33 cellular contexts compared by ENCODE assay signal in the genomic region with DNA sequence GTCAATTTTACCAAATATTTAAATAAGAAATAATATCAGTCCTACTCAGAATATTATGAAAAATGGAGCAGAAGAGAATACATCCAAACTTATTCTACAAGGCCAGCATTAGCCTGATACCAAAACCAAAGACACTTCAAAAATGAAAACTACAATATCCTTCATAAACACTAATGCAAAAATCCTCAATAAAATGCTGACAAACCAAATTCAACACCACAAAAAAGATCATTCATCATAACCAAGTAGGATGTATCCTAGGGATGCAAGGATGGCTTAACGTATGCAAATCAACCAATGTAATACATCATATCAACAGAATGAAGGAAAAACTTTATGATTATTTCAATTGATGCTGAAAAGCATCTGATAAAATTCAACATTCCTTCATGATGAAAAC.
DNase-seq lines count a peak whose midpoint lies in the region; ATAC-seq, FAIRE-seq and TF ChIP-seq lines count a peak whose summit lies in the region.
"Had no signal": no experiment of that assay in that cellular context is flagged by ENCODE, and none has a peak within 500 bp of the region (broad histone marks: within the 10 kb centered on the region; RNA-seq: fewer than 3 reads in every experiment).

No MANE protein-coding gene starts in this region.

- no peak overlapping the region for H3K4me3 ChIP-seq in HepG2 (replicated peaks in 1 of 3; ENCODE audit: insufficient read depth in 1 of 3, low read depth in 2 of 3, low read length in 3 of 3)
- H3K4me3 ChIP-seq in right lobe of liver, result no peak overlapping the region
- H3K4me3 ChIP-seq in A549, result no peak overlapping the region
- no peak overlapping the region for H3K4me3 ChIP-seq in IMR-90 (ENCODE audit: insufficient read depth, low read depth, low read length)
- H3K4me3 ChIP-seq in K562, result no peak overlapping the region
- H3K4me3 ChIP-seq: BLaER1; BLaER1 treated with 17β-estradiol and CSF1 and Interleukin-3, amounts not matched to agents 10 nM and 100 nM had no signal

- no peak overlapping the region for H2AK5ac ChIP-seq in IMR-90 (ENCODE audit: low read depth, low read length)

- no peaks in the 10 kb centered on the region for H3K79me1 ChIP-seq in IMR-90 (ENCODE audit: low read depth in 1 of 2, low read length in 2 of 2)

- H3K14ac ChIP-seq in IMR-90 (replicated peaks; ENCODE audit: low read depth, low read length), result no peak overlapping the region

- H2AK9ac ChIP-seq in IMR-90 (replicated peaks; ENCODE audit: low read depth, low read length, poor library complexity), result no peak overlapping the region

- no peaks in the 10 kb centered on the region for H4K20me1 ChIP-seq in HepG2 (ENCODE audit: insufficient read depth, low read length)
- no peaks in the 10 kb centered on the region for H4K20me1 ChIP-seq in IMR-90 (ENCODE audit: insufficient read depth, low read length)
- H4K20me1 ChIP-seq in K562 (replicated peaks; ENCODE audit: control insufficient read depth, insufficient read depth, low read length), result no peaks in the 10 kb centered on the region
- H4K20me1 ChIP-seq: BLaER1; BLaER1 treated with 17β-estradiol and CSF1 and Interleukin-3, amounts not matched to agents 10 nM and 100 nM had no signal

- H3K79me2 ChIP-seq in HepG2 (ENCODE audit: insufficient read depth, low read length) (no peaks in the 10 kb centered on the region), K562 (ENCODE audit: control insufficient read depth, insufficient read depth, low read length) (no peaks in the 10 kb centered on the region)

- no peak overlapping the region for H2BK20ac ChIP-seq in IMR-90 (ENCODE audit: low read depth, low read length)

- H2BK5ac ChIP-seq in IMR-90 (ENCODE audit: low read depth, low read length, poor library complexity, severe bottlenecking), result no peak overlapping the region

- TF ChIP-seq RAD21 in HepG2 (CRISPR knock-in tag; IDR thresholded peaks at IDR 0.05) (no peak), A549 (conservative IDR thresholded peaks at IDR 0.05 in 1 of 2, IDR thresholded peaks at IDR 0.05 in 1 of 2) (no peak), IMR-90 (IDR thresholded peaks at IDR 0.05; ENCODE audit: low read length) (no peak), K562 (CRISPR knock-in tag; conservative IDR thresholded peaks at IDR 0.05 in 1 of 2, IDR thresholded peaks at IDR 0.05 in 1 of 2) (no peak)

- no TSS peak for BruUV-seq in HepG2 (replicated peaks; lab: Mats Ljungman, UMichigan)
- BruUV-seq in IMR-90 (replicated peaks; lab: Mats Ljungman, UMichigan), result no TSS peak
- BruUV-seq in K562 (replicated peaks; lab: Mats Ljungman, UMichigan), result no TSS peak

- POLR2A ChIA-PET in HepG2 (lab: Yijun Ruan, JAX) (no interaction called here), A549 (lab: Yijun Ruan, JAX) (no interaction called here), IMR-90 (lab: Charles Lee; ENCODE audit: unreplicated experiment) (no interaction called here), K562 (lab: Yijun Ruan, JAX) (no interaction called here)

- H3K9me1 ChIP-seq in IMR-90 (ENCODE audit: insufficient read depth, low read length) (no peaks in the 10 kb centered on the region), K562 (ENCODE audit: control insufficient read depth, insufficient read depth, low read length) (no peaks in the 10 kb centered on the region)

- H3K4ac ChIP-seq in IMR-90 (ENCODE audit: low read depth, low read length), result no peak overlapping the region

- H3K4me1 ChIP-seq in HepG2 (ENCODE audit: insufficient read depth, low read length) (no peaks in the 10 kb centered on the region), right lobe of liver (no peaks in the 10 kb centered on the region), A549 (no peaks in the 10 kb centered on the region), IMR-90 (ENCODE audit: control insufficient read depth, insufficient read depth, low read length) (no peaks in the 10 kb centered on the region), K562 (replicated peaks in 1 of 2; ENCODE audit: control insufficient read depth in 2 of 2, insufficient read depth in 2 of 2, low read length in 2 of 2) (no peaks in the 10 kb centered on the region; a peak in 1 of 5 replicates)
- H3K4me1 ChIP-seq: BE2C; BLaER1; BLaER1 treated with 17β-estradiol and CSF1 and Interleukin-3, amounts not matched to agents 10 nM and 100 nM; Caco-2 had no signal

- H2BK15ac ChIP-seq in IMR-90 (ENCODE audit: low read depth, low read length), result no peak overlapping the region

- CTCF ChIA-PET in HepG2 (lab: Yijun Ruan, JAX; ENCODE audit: low intra/inter-chr PET ratio, low total read pairs) (no interaction called here), A549 (lab: Yijun Ruan, JAX) (no interaction called here), IMR-90 (lab: Yijun Ruan, JAX) (no interaction called here), K562 (lab: Yijun Ruan, JAX; ENCODE audit: low intra/inter-chr PET ratio) (no interaction called here)

- 0% methylated on average over 1 of the region's 1 CpG for WGBS in HepG2 (ENCODE audit: low lambda C conversion rate)
- 0% methylated on average over 1 of the region's 1 CpG for WGBS in right lobe of liver (ENCODE audit: insufficient coverage, low coverage, low lambda C conversion rate, missing lambda C conversion rate)
- WGBS in A549 (ENCODE audit: missing lambda C conversion rate), result 9% methylated on average over 1 of the region's 1 CpG
- WGBS in IMR-90 (ENCODE audit: extremely low coverage in 2 of 2, insufficient read length in 1 of 2), 2 experiments, result no CpG with 5 or more reads among the region's 1 CpG
- WGBS in K562 (ENCODE audit: insufficient coverage, low coverage, missing lambda C conversion rate), result 0% methylated on average over 1 of the region's 1 CpG

- no peak for TF ChIP-seq POLR2A in HepG2 (IDR thresholded peaks at IDR 0.05; ENCODE audit: insufficient read depth in 1 of 2, low read depth in 2 of 2, low read length in 2 of 2)
- no peak for TF ChIP-seq POLR2A in right lobe of liver (IDR thresholded peaks at IDR 0.05)
- no peak for TF ChIP-seq POLR2A in A549 (IDR thresholded peaks at IDR 0.05; ENCODE audit: low read length)
- TF ChIP-seq POLR2A in IMR-90 (IDR thresholded peaks at IDR 0.05; ENCODE audit: low read depth, low read length), result no peak
- TF ChIP-seq POLR2A in K562 (conservative IDR thresholded peaks at IDR 0.05), result no peak

- DNase-seq in HepG2 (ENCODE audit: low spot score) (no peak), right lobe of liver (no peak), A549 (ENCODE audit: low read depth in 1 of 2, low spot score in 1 of 2) (no peak), IMR-90 (no peak), K562 (ENCODE audit: extremely low read depth in 1 of 4, low spot score in 3 of 4) (no peak), cardiac septum (ENCODE audit: low spot score) (no peak), SHP77 (lab: John Stamatoyannopoulos, UW) (no peak)
- DNase-seq: 8988T; ACHN; AML-193; BE2C; C1 segment of cervical spinal cord; Caco-2; Calu3; CD4-positive, alpha-beta memory T cell; CD4-positive, alpha-beta T cell; CD4-positive, CD25-positive, alpha-beta regulatory T cell; CD8-positive, alpha-beta memory T cell; CD8-positive, alpha-beta T cell; COR-L47; DMS 273 treated with DMSO at 0.1 percent for 48 hours; DMS153; DMS53; DMS79; DMS79 treated with DMSO at 0.1 percent for 48 hours; DND-41; EL had no signal

- H4K8ac ChIP-seq in IMR-90 (ENCODE audit: low read depth in 2 of 2, low read length in 2 of 2), result no peak overlapping the region

- 0 out of 2 replicates have a peak, but pooled peaks cover 8% of the 10 kb centered on the region for H3K9me3 ChIP-seq in HepG2 (ENCODE audit: low read length)
- no peaks in the 10 kb centered on the region for H3K9me3 ChIP-seq in right lobe of liver
- no peaks in the 10 kb centered on the region for H3K9me3 ChIP-seq in A549
- peaks cover 9% of the 10 kb centered on the region for H3K9me3 ChIP-seq in IMR-90 (ENCODE audit: control insufficient read depth, insufficient read depth, low read length)
- H3K9me3 ChIP-seq in K562 (replicated peaks; ENCODE audit: control insufficient read depth, insufficient read depth, low read depth, low read length), result no peaks in the 10 kb centered on the region
- H3K9me3 ChIP-seq: BE2C; BLaER1; BLaER1 treated with 17β-estradiol and CSF1 and Interleukin-3, amounts not matched to agents 10 nM and 100 nM had no signal

- H3K36me3 ChIP-seq in HepG2 (replicated peaks in 1 of 2; ENCODE audit: control insufficient read depth in 1 of 2, insufficient read depth in 2 of 2, low read length in 2 of 2), result no peaks in the 10 kb centered on the region
- H3K36me3 ChIP-seq in right lobe of liver, result no peaks in the 10 kb centered on the region
- no peaks in the 10 kb centered on the region for H3K36me3 ChIP-seq in IMR-90 (ENCODE audit: control insufficient read depth, insufficient read depth, low read length)
- H3K36me3 ChIP-seq in K562 (ENCODE audit: control insufficient read depth, insufficient read depth, low read length), result no peaks in the 10 kb centered on the region
- H3K36me3 ChIP-seq: BE2C; BLaER1; BLaER1 treated with 17β-estradiol and CSF1 and Interleukin-3, amounts not matched to agents 10 nM and 100 nM had no signal

- no peak overlapping the region for H4K91ac ChIP-seq in IMR-90 (ENCODE audit: insufficient read depth, low read depth, low read length)

- no peak overlapping the region for H3K23ac ChIP-seq in IMR-90 (ENCODE audit: low read depth, low read length)

- no peak overlapping the region for H4K5ac ChIP-seq in IMR-90 (ENCODE audit: low read depth, low read length)

- no peak overlapping the region for H3K56ac ChIP-seq in IMR-90 (ENCODE audit: extremely low read depth, insufficient read depth, low read length)

- H3K27ac ChIP-seq in HepG2 (ENCODE audit: extremely low read length, insufficient read depth, low read length) (no peak overlapping the region), right lobe of liver (no peak overlapping the region), A549 (no peak overlapping the region), IMR-90 (ENCODE audit: insufficient read depth, low read length) (no peak overlapping the region), K562 (ENCODE audit: extremely low read depth, low read depth, low read length) (no peak overlapping the region)
- H3K27ac ChIP-seq: 22Rv1; BLaER1; BLaER1 treated with 17β-estradiol and CSF1 and Interleukin-3, amounts not matched to agents 10 nM and 100 nM; C4-2B had no signal

- intact Hi-C loops in HepG2 (cut with micrococcal nuclease; ENCODE audit: unreplicated experiment) (no loop called here), right lobe of liver (cut with DNase I) (no loop called here), IMR-90 (cut with micrococcal nuclease) (no loop called here), K562 (cut with micrococcal nuclease) (no loop called here), cardiac septum (cut with DNase I) (no loop called here)

- TF ChIP-seq CTCF in HepG2 (CRISPR knock-in tag; IDR thresholded peaks at IDR 0.05) (no peak), right lobe of liver (IDR thresholded peaks at IDR 0.05) (no peak), A549 (IDR thresholded peaks at IDR 0.05) (no peak), IMR-90 (conservative IDR thresholded peaks at IDR 0.05; ENCODE audit: low read depth, low read length) (no peak), K562 (IDR thresholded peaks at IDR 0.05 in 2 of 3, conservative IDR thresholded peaks at IDR 0.05 in 1 of 3; ENCODE audit: insufficient read depth in 2 of 3, low read depth in 1 of 3, low read length in 3 of 3) (no peak)

- H3K4me2 ChIP-seq in HepG2 (ENCODE audit: low read depth, low read length), result no peak overlapping the region
- no peak overlapping the region for H3K4me2 ChIP-seq in A549
- no peak overlapping the region for H3K4me2 ChIP-seq in IMR-90 (ENCODE audit: low read depth, low read length)
- no peak overlapping the region for H3K4me2 ChIP-seq in K562 (ENCODE audit: insufficient read depth, low read length)
- H3K4me2 ChIP-seq: BLaER1; BLaER1 treated with 17β-estradiol and CSF1 and Interleukin-3, amounts not matched to agents 10 nM and 100 nM had no signal

- H3K18ac ChIP-seq in IMR-90 (ENCODE audit: low read depth, low read length), result no peak overlapping the region

- in situ Hi-C loops in HepG2 (cut with HindIII; ENCODE audit: extremely low pct_ligation_motif_present, low pct_unique_long_range_greater_than_20kb), result no loop called here
- in situ Hi-C loops in IMR-90 (cut with MboI; ENCODE audit: low sequenced_read_pairs), result loop anchor here (25.0 kb wide), 1 partner anchor 95 kb away; no protein-coding TSS in a partner anchor
- in situ Hi-C loops in K562 (cut with MboI), result no loop called here

- FAIRE-seq in HepG2 (lab: Jason Lieb, UNC) (no peak), A549 (lab: Jason Lieb, UNC) (no peak), K562 (lab: Jason Lieb, UNC) (no peak)
- FAIRE-seq: D721Med had no signal

- H2BK120ac ChIP-seq in IMR-90 (ENCODE audit: low read depth, low read length), result no peak overlapping the region

- H3K9ac ChIP-seq in HepG2 (ENCODE audit: insufficient read depth, low read depth, low read length) (no peak overlapping the region), IMR-90 (ENCODE audit: low read depth, low read length) (no peak overlapping the region), K562 (ENCODE audit: insufficient read depth in 1 of 2, low read depth in 2 of 2, low read length in 2 of 2) (no peak overlapping the region)
- H3K9ac ChIP-seq: BLaER1; BLaER1 treated with 17β-estradiol and CSF1 and Interleukin-3, amounts not matched to agents 10 nM and 100 nM had no signal

- H3K27me3 ChIP-seq in HepG2 (ENCODE audit: control insufficient read depth in 1 of 2, insufficient read depth in 2 of 2, low read length in 2 of 2) (no peaks in the 10 kb centered on the region), right lobe of liver (no peaks in the 10 kb centered on the region), IMR-90 (ENCODE audit: control insufficient read depth, insufficient read depth, low read length) (no peaks in the 10 kb centered on the region), K562 (ENCODE audit: control insufficient read depth in 2 of 2, insufficient read depth in 2 of 2, low read length in 2 of 2) (no peaks in the 10 kb centered on the region)
- H3K27me3 ChIP-seq: BE2C; BLaER1; BLaER1 treated with 17β-estradiol and CSF1 and Interleukin-3, amounts not matched to agents 10 nM and 100 nM had no signal

- dilution Hi-C loops in IMR-90 (cut with HindIII; ENCODE audit: low sequenced_read_pairs, unreplicated experiment), result no loop called here

- H2AFZ ChIP-seq in HepG2 (ENCODE audit: low read length) (no peak overlapping the region), IMR-90 (replicated peaks; ENCODE audit: low read length, poor library complexity) (no peak overlapping the region), K562 (ENCODE audit: low read depth, low read length) (no peak overlapping the region)

- TF ChIP-seq EP300 in HepG2 (IDR thresholded peaks at IDR 0.05; ENCODE audit: low read depth in 2 of 2, low read length in 2 of 2) (no peak), HepG2 (CRISPR knock-in tag; IDR thresholded peaks at IDR 0.05; ENCODE audit: borderline replicate concordance) (no peak), A549 (IDR thresholded peaks at IDR 0.05) (no peak), K562 (IDR thresholded peaks at IDR 0.05; ENCODE audit: low read length) (no peak)

- ATAC-seq in HepG2, result no peak
- no peak for ATAC-seq in right lobe of liver
- ATAC-seq in A549, result no peak
- ATAC-seq in IMR-90 (ENCODE audit: low read depth), result no peak
- ATAC-seq in K562, result no peak
- no peak for ATAC-seq in HG03442 (IDR thresholded peaks at IDR 0.05; ENCODE audit: unreplicated experiment)
- ATAC-seq: CD8-positive, alpha-beta T cell had no signal
